ENCODE assay signal across 22 cellular contexts in genomic region chr2:217035967-217036366, GRCh38.
DNase-seq lines count a peak whose midpoint lies in the region; ATAC-seq and TF ChIP-seq lines count a peak whose summit lies in the region.
"Had no signal": no experiment of that assay in that cellular context is flagged by ENCODE, and none has a peak within 500 bp of the region (broad histone marks: within the 10 kb centered on the region; RNA-seq: fewer than 3 reads in every experiment).

No MANE protein-coding gene starts in this region.

- 42 to 66% (median 58%) methylated on average over 4 of the region's 4 CpGs for WGBS in spleen, 5 donors

- no peaks in the 10 kb centered on the region for H3K4me1 ChIP-seq in spleen
- H3K4me1 ChIP-seq: body of pancreas had no signal

- no peak overlapping the region for H3K27ac ChIP-seq in spleen
- H3K27ac ChIP-seq: body of pancreas, RWPE1, stomach had no signal

- TF ChIP-seq POLR2A in spleen (IDR thresholded peaks at IDR 0.05): no peak

- ATAC-seq in esophagus mucosa (peak; percentile 62), left ventricle myocardium superior (peak; percentile 94), sciatic nerve (peak; percentile 80), HG03521 (IDR thresholded peaks at IDR 0.05; ENCODE audit: unreplicated experiment) (no peak)
- ATAC-seq: body of pancreas had no signal

- intact Hi-C loops in left ventricle myocardium superior (cut with micrococcal nuclease): no loop called here
- intact Hi-C loops in sciatic nerve (cut with DNase I): no loop called here
- intact Hi-C loops in spleen (cut with DNase I; ENCODE audit: low total_unique reads): no loop called here

- H3K36me3 ChIP-seq in MG63 (no peaks in the 10 kb centered on the region), spleen (no peaks in the 10 kb centered on the region)
- H3K36me3 ChIP-seq: stomach had no signal

- H3K27me3 ChIP-seq in MG63 (no peaks in the 10 kb centered on the region), spleen (replicated peaks in 1 of 7) (no peaks in the 10 kb centered on the region)
- H3K27me3 ChIP-seq: body of pancreas, stomach had no signal

- H3K4me3 ChIP-seq in MG63 (no peak overlapping the region), spleen (no peak overlapping the region)
- H3K4me3 ChIP-seq: body of pancreas, stomach had no signal

- DNase-seq in MG63: peak; percentile 33
- DNase-seq in left ventricle myocardium superior: peak; percentile 60
- DNase-seq in sciatic nerve (ENCODE audit: low spot score): no peak
- no peak for DNase-seq in RPMI8226
- no peak for DNase-seq in spleen
- no peak for DNase-seq in NCI-H1092 treated with DMSO at 0.1 percent for 48 hours (lab: John Stamatoyannopoulos, UW)
- DNase-seq: activated CD4-positive, alpha-beta T cell treated with anti-CD3 and anti-CD28 coated beads, Interleukin-2, amount 50 U/mL, for 1 hour; activated naive CD4-positive, alpha-beta T cell; erythroblast; H9; hippocampal formation; islet precursor cell; mesendoderm; MM.1S; NCI-H1694; NCI-H345; NK-92 treated with Interleukin-12 subunit alpha and Interleukin-12 subunit beta, amount 100 ng/mL, for 24 hours; stomach had no signal

- no peak for TF ChIP-seq CTCF in spleen (IDR thresholded peaks at IDR 0.05 in 8 of 11, conservative IDR thresholded peaks at IDR 0.05 in 3 of 11)

- H3K9me3 ChIP-seq in MG63 (no peaks in the 10 kb centered on the region), spleen (no peaks in the 10 kb centered on the region)
- H3K9me3 ChIP-seq: body of pancreas, stomach had no signal

Comparison
In these comparisons a context has a peak if more than half of its experiments do, and no peak if none do; other contexts are left out.
1. DNase-seq: peak in MG63 (single experiment) and left ventricle myocardium superior (single experiment); none in sciatic nerve (single experiment), RPMI8226 (single experiment), spleen (single experiment) and NCI-H1092 treated with DMSO at 0.1 percent for 48 hours (single experiment).